ENCODE assay signal across 1 cellular context in the genomic region with DNA sequence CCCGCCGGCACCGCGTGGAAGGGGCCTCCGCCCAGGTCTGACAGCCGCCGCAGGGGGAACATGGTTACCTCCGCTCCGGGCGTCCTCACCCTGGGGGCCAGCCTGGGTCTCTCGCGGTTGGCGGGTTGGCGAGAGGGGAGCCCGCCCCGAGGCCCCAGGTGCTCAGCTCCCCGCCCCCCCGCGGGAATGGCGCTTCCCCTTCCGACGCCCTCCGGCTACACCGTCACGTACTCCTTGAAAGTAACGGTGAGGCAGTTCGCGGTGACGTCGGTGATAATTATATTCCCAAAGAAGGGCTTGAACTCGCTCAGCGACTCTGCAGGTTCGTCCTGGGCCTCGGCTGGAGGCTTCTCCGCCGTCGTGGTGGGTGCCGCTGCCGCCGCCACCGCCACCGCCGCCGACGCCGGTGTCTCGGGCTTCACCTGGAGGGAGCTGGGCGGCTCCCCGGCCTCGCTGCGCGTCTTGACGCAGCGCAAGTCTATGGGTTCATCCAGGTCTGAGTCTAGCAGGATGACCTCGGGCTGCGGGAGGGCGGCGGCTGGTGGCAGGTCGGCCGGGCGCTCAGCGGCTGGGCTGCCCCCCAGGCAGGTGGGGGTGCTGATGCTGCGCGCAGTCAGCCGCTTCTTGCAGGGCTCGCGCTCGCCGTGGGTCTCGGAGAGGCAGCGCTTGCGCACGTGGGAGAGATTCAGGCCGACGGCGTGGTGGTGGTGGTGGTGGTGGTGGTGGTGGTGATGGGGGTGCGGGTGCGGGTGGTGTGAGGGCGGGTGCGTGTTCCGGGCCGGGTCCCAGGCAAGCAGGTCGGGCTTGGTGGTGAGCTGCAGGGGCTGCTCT.
TF ChIP-seq lines count a peak whose summit lies in the region.

No MANE protein-coding gene starts in this region.

TF ChIP-seq in neural cell, 6 proteins besides CTCF, POLR2A, EP300 and RAD21:
- TF ChIP-seq EZH2 (IDR thresholded peaks at IDR 0.05; ENCODE audit: borderline replicate concordance, insufficient read depth, low read length, poor library complexity, severe bottlenecking) (no peak), TAF1 (IDR thresholded peaks at IDR 0.05; ENCODE audit: low read depth) (no peak), MXI1 (conservative IDR thresholded peaks at IDR 0.05; ENCODE audit: poor library complexity, severe bottlenecking) (no peak)
- TF ChIP-seq, protein P1, sequence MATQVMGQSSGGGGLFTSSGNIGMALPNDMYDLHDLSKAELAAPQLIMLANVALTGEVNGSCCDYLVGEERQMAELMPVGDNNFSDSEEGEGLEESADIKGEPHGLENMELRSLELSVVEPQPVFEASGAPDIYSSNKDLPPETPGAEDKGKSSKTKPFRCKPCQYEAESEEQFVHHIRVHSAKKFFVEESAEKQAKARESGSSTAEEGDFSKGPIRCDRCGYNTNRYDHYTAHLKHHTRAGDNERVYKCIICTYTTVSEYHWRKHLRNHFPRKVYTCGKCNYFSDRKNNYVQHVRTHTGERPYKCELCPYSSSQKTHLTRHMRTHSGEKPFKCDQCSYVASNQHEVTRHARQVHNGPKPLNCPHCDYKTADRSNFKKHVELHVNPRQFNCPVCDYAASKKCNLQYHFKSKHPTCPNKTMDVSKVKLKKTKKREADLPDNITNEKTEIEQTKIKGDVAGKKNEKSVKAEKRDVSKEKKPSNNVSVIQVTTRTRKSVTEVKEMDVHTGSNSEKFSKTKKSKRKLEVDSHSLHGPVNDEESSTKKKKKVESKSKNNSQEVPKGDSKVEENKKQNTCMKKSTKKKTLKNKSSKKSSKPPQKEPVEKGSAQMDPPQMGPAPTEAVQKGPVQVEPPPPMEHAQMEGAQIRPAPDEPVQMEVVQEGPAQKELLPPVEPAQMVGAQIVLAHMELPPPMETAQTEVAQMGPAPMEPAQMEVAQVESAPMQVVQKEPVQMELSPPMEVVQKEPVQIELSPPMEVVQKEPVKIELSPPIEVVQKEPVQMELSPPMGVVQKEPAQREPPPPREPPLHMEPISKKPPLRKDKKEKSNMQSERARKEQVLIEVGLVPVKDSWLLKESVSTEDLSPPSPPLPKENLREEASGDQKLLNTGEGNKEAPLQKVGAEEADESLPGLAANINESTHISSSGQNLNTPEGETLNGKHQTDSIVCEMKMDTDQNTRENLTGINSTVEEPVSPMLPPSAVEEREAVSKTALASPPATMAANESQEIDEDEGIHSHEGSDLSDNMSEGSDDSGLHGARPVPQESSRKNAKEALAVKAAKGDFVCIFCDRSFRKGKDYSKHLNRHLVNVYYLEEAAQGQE (IDR thresholded peaks at IDR 0.05; ENCODE audit: borderline replicate concordance): no peak
